In the genomic region with DNA sequence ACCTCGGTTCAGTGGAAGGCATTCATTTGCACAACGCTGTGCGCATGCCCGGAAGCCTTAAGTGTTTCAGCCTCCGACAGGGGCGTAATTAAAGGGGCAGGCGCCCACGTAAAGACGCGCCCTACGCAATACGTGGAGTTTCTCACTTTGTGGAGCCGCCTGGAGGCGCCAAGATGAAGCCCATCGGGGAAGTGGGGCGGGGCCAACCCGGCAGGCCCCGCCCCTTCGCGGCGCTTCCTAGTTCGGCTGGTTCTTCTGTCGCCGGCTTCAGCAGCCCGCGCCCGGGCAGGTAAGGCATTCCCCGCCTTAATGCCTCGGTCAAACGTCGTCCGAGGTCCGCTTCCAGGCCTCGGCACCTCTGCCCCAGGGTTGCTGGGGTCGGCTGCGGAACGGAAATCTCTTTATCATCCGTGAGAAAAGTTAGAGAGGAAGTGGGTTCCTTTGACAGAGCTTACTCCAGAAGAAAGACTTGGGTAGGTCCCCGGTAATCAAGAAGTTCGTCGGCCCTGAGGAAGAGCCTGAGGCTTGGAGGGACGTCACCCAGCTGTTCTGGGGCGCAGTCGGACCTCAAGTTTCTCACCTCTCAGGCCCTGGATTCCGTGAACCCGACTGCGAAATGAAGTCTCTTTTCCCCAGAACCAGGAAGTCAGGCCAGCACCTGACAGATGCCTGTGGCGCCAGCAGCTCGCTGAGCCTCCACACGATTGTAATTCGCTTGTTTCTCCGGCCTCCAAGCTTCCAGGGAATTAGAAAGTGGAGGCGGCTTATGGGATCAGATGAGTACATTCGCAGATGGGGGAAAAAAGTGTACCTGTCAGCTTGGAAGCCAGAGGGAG, we compare ENCODE assay signal across 8 cellular contexts. TPM values are rescaled to one million over a fixed set of nuclear protein-coding genes. Genes with fewer than 3 reads are reported as not detected.
A peak's percentile ranks its signal among the peaks of the same experiment; 100 is the strongest.
DNase-seq lines count a peak whose midpoint lies in the region; ATAC-seq and TF ChIP-seq lines count a peak whose summit lies in the region.

A gene (plus strand): TSS at position 224 of the 836 bp plus-strand sequence. CDS start 9,161 bp downstream, outside the sequence.
A gene with protein sequence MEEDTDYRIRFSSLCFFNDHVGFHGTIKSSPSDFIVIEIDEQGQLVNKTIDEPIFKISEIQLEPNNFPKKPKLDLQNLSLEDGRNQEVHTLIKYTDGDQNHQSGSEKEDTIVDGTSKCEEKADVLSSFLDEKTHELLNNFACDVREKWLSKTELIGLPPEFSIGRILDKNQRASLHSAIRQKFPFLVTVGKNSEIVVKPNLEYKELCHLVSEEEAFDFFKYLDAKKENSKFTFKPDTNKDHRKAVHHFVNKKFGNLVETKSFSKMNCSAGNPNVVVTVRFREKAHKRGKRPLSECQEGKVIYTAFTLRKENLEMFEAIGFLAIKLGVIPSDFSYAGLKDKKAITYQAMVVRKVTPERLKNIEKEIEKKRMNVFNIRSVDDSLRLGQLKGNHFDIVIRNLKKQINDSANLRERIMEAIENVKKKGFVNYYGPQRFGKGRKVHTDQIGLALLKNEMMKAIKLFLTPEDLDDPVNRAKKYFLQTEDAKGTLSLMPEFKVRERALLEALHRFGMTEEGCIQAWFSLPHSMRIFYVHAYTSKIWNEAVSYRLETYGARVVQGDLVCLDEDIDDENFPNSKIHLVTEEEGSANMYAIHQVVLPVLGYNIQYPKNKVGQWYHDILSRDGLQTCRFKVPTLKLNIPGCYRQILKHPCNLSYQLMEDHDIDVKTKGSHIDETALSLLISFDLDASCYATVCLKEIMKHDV (minus strand): TSS at position 63 of the 836 bp plus-strand sequence. CDS start 3,545 bp downstream, outside the sequence.

- no peaks in the 10 kb centered on the region for H4K20me1 ChIP-seq in SU-DHL-6 (ENCODE audit: low read depth, low read length)

- TF ChIP-seq POLR2A in ovary (IDR thresholded peaks at IDR 0.05) (peak; percentile 61), thyroid gland (IDR thresholded peaks at IDR 0.05) (peak in 1 of 2 donors; percentile 87)

- H3K4me1 ChIP-seq in ovary (ENCODE audit: insufficient read depth) (peaks cover 12% of the 10 kb centered on the region), thyroid gland (peaks cover 19 to 29% of the 10 kb centered on the region in 2 donors)

- 0 to 1% (median 0%) methylated on average over 54 of the region's 54 CpGs for WGBS in ovary, 3 donors
- 0% methylated on average over 35 to 38 of the region's 54 CpGs for WGBS in thyroid gland, 2 donors

- intact Hi-C loops in head of caudate nucleus (cut with DNase I) (loop anchor here (5.0 to 10.0 kb wide), 2 partner anchors 48 to 126 kb away; a partner anchor contains a TSS), ovary (cut with DNase I) (no loop called here), thyroid gland (cut with DNase I) (no loop called here)

- no peaks in the 10 kb centered on the region for H3K27me3 Mint-ChIP-seq in activated naive CD8-positive, alpha-beta T cell treated with anti-CD3 and anti-CD28 coated beads, Interleukin-2, amount 10 ng/mL, durations not matched to agents 7 days and 5 days

- no peak for TF ChIP-seq EP300 in ovary (IDR thresholded peaks at IDR 0.05)

- H3K4me2 ChIP-seq in SU-DHL-6 (ENCODE audit: low read depth, low read length, poor library complexity, severe bottlenecking) = peak within 1 kb of the TSS; percentile 90

- peaks cover 48% of the 10 kb centered on the region for H3K36me3 Mint-ChIP-seq in activated naive CD8-positive, alpha-beta T cell treated with anti-CD3 and anti-CD28 coated beads, Interleukin-2, amount 10 ng/mL, durations not matched to agents 7 days and 5 days

- H3K9ac ChIP-seq in SU-DHL-6 (ENCODE audit: low read length) = peak within 1 kb of the TSS; percentile 93

- peaks cover 53% of the 10 kb centered on the region for H3K4me1 Mint-ChIP-seq in activated naive CD8-positive, alpha-beta T cell treated with anti-CD3 and anti-CD28 coated beads, Interleukin-2, amount 10 ng/mL, durations not matched to agents 7 days and 5 days

- H3K4me3 ChIP-seq in GM12865 (ENCODE audit: low read depth, low read length) (peak within 1 kb of the TSS; percentile 68), SU-DHL-6 (ENCODE audit: insufficient read depth, low read length, poor library complexity, severe bottlenecking) (peak within 1 kb of the TSS; percentile 89), ovary (peak within 1 kb of the TSS; percentile 89), thyroid gland (replicated peaks in 1 of 3) (peak within 1 kb of the TSS; percentile 63 to 98 (median 68))

- H3F3A ChIP-seq in SU-DHL-6 (ENCODE audit: insufficient read depth) = peaks cover 9% of the 10 kb centered on the region; the same call in 1 of the 2 replicates

- DNase-seq in GM12865 (ENCODE audit: low read depth) = peak; percentile 95
- DNase-seq in NCI-H1105 (lab: John Stamatoyannopoulos, UW) = peak; percentile 97
- peak; percentile 87 for DNase-seq in activated naive CD8-positive, alpha-beta T cell treated with anti-CD3 and anti-CD28 coated beads, Interleukin-2, amount 10 ng/mL, durations not matched to agents 7 days and 5 days
- DNase-seq in head of caudate nucleus = peak; percentile 89 to 98 (median 95)
- peak; percentile 92 to 97 (median 95) for DNase-seq in ovary
- DNase-seq in thyroid gland = peak; percentile 97

- H3K9me3 ChIP-seq in SU-DHL-6 (ENCODE audit: insufficient read depth, low read length) (no peaks in the 10 kb centered on the region), ovary (no peaks in the 10 kb centered on the region), thyroid gland (no peaks in the 10 kb centered on the region)

- POLR2A ChIA-PET in activated naive CD8-positive, alpha-beta T cell treated with anti-CD3 and anti-CD28 coated beads, Interleukin-2, amount 10 ng/mL, durations not matched to agents 7 days and 5 days (lab: Charles Lee) = interaction anchor here (0.7 to 2.9 kb wide), 6 partner anchors 12 to 58 kb away, joined by 3 to 51 read pairs (median 4); a partner anchor contains a TSS

- peak; percentile 98 for ATAC-seq in HG02642 (IDR thresholded peaks at IDR 0.05; ENCODE audit: poor library complexity, unreplicated experiment)
- ATAC-seq in activated naive CD8-positive, alpha-beta T cell treated with anti-CD3 and anti-CD28 coated beads, Interleukin-2, amount 10 ng/mL, durations not matched to agents 7 days and 5 days (ENCODE audit: low read depth) = peak; percentile 94

- peaks cover 5% of the 10 kb centered on the region for H3K9me3 Mint-ChIP-seq in activated naive CD8-positive, alpha-beta T cell treated with anti-CD3 and anti-CD28 coated beads, Interleukin-2, amount 10 ng/mL, durations not matched to agents 7 days and 5 days

- no peak for TF ChIP-seq CTCF in GM12865 (IDR thresholded peaks at IDR 0.05; ENCODE audit: insufficient read depth, low read depth, low read length, missing control alignments)
- TF ChIP-seq CTCF in SU-DHL-6 (IDR thresholded peaks at IDR 0.05; ENCODE audit: insufficient read depth, low read length, poor library complexity, severe bottlenecking) = no peak
- TF ChIP-seq CTCF in ovary (IDR thresholded peaks at IDR 0.05) = peak; percentile 38 to 52 (median 42)
- TF ChIP-seq CTCF in thyroid gland (IDR thresholded peaks at IDR 0.05) = peak in 4 of 6 experiments; percentile 38 to 63 (median 50)

- H3K36me3 ChIP-seq in SU-DHL-6 (ENCODE audit: low read length) (peaks cover 20% of the 10 kb centered on the region), ovary (no peaks in the 10 kb centered on the region), thyroid gland (no peaks in the 10 kb centered on the region)

- H3K27me3 ChIP-seq in SU-DHL-6 (ENCODE audit: low read length) (no peaks in the 10 kb centered on the region), ovary (no peaks in the 10 kb centered on the region), thyroid gland (no peaks in the 10 kb centered on the region)

- peak within 1 kb of the TSS; percentile 98 for H3K4me3 Mint-ChIP-seq in activated naive CD8-positive, alpha-beta T cell treated with anti-CD3 and anti-CD28 coated beads, Interleukin-2, amount 10 ng/mL, durations not matched to agents 7 days and 5 days

- H3K9me2 ChIP-seq in SU-DHL-6 (replicated peaks; ENCODE audit: insufficient read depth, low read length) = no peaks in the 10 kb centered on the region

- peak within 1 kb of the TSS; percentile 91 for H2AFZ ChIP-seq in SU-DHL-6 (ENCODE audit: low read depth, low read length, severe bottlenecking)

- H3K79me2 ChIP-seq in SU-DHL-6 (ENCODE audit: insufficient read depth, low read length) = peaks cover 58% of the 10 kb centered on the region

- H3K27ac ChIP-seq in SU-DHL-6 (ENCODE audit: low read depth, low read length) (peak within 1 kb of the TSS; percentile 91), ovary (peak within 1 kb of the TSS; percentile 33 to 72), thyroid gland (peak within 1 kb of the TSS; percentile 54 to 86 (median 76))

- peak within 1 kb of the TSS; percentile 99 for H3K27ac Mint-ChIP-seq in activated naive CD8-positive, alpha-beta T cell treated with anti-CD3 and anti-CD28 coated beads, Interleukin-2, amount 10 ng/mL, durations not matched to agents 7 days and 5 days

RNA-seq across cellular contexts. Expression of the first gene that starts in this region (rescaled TPM):
- 10 to 100 TPM; 43.4 to 46.0 TPM for total RNA-seq in activated naive CD8-positive, alpha-beta T cell treated with anti-CD3 and anti-CD28 coated beads, Interleukin-2, amount 10 ng/mL, durations not matched to agents 7 days and 5 days
- total RNA-seq in ovary = 10 to 100 TPM in 6 of 7 donors, 1 to 10 TPM in 1; 9.4 to 18.5 (median 12.9) TPM
- polyA plus RNA-seq in ovary = 10 to 100 TPM in 1 of 2 donors, 1 to 10 TPM in 1; 7.8 to 17.5 TPM
- 10 to 100 TPM; 36.1 to 56.2 (median 45.4) TPM for total RNA-seq in thyroid gland

RNA-seq across cellular contexts. Expression of the second gene that starts in this region (rescaled TPM):
- total RNA-seq in activated naive CD8-positive, alpha-beta T cell treated with anti-CD3 and anti-CD28 coated beads, Interleukin-2, amount 10 ng/mL, durations not matched to agents 7 days and 5 days = 10 to 100 TPM; 21.7 to 26.3 TPM
- total RNA-seq in ovary = 10 to 100 TPM in 5 of 7 donors, 1 to 10 TPM in 2; 6.1 to 25.3 (median 15.1) TPM
- polyA plus RNA-seq in ovary = 1 to 10 TPM; 1.6 to 4.9 TPM
- total RNA-seq in thyroid gland = 10 to 100 TPM; 12.1 to 23.0 (median 17.3) TPM

Comparison
In these comparisons a context has a peak if more than half of its experiments do, and no peak if none do; other contexts are left out.
1. Peak in every context shown above with its lines: DNase-seq, ATAC-seq, H3K4me3 ChIP-seq and H3K27ac ChIP-seq.
2. CTCF ChIP-seq: peak in ovary (3 of 3) and thyroid gland (4 of 6); none in GM12865 (single experiment) and SU-DHL-6 (single experiment).